In the genomic region with DNA sequence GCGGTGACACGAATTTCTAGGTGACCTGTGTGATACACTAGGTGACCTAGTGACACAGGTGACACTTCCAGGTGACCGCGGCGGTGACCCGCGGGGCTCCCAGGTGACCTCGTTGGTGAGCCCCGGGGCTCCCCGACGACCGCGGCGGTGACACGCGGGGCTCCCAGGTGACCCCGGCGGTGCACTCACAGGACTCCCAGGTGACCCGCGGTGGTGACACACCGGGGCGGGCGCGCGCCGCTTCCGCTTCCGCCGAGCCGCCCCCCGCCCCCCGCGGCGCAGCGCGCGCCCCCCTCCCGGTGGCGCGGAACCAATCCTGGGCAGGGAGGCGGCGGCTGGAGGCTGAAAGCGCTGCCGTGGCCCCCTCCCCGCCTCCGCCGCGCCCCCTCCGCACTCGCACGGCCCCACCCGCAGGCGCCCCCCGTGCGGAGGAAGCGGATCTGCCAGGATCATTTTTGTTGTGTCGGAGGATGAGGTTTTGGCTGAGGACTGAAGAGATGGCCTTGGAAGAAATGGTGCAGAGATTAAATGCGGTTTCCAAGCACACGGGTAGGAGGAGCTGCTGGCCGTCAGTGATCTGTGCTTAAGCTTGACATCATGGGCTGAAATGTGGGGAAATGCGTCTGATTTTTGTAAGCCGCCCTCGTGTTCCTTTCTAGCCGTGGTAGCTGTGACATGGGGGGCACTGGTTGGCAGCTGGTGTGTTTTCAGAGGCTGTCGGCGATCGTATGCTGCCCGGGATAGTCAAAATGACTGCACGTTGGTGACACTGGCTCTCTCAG, we compare ENCODE assay signal across 8 cellular contexts. TPM values are rescaled to one million over a fixed set of nuclear protein-coding genes. Genes with fewer than 3 reads are reported as not detected.
DNase-seq lines count a peak whose midpoint lies in the region; ATAC-seq and TF ChIP-seq lines count a peak whose summit lies in the region.

A gene with protein sequence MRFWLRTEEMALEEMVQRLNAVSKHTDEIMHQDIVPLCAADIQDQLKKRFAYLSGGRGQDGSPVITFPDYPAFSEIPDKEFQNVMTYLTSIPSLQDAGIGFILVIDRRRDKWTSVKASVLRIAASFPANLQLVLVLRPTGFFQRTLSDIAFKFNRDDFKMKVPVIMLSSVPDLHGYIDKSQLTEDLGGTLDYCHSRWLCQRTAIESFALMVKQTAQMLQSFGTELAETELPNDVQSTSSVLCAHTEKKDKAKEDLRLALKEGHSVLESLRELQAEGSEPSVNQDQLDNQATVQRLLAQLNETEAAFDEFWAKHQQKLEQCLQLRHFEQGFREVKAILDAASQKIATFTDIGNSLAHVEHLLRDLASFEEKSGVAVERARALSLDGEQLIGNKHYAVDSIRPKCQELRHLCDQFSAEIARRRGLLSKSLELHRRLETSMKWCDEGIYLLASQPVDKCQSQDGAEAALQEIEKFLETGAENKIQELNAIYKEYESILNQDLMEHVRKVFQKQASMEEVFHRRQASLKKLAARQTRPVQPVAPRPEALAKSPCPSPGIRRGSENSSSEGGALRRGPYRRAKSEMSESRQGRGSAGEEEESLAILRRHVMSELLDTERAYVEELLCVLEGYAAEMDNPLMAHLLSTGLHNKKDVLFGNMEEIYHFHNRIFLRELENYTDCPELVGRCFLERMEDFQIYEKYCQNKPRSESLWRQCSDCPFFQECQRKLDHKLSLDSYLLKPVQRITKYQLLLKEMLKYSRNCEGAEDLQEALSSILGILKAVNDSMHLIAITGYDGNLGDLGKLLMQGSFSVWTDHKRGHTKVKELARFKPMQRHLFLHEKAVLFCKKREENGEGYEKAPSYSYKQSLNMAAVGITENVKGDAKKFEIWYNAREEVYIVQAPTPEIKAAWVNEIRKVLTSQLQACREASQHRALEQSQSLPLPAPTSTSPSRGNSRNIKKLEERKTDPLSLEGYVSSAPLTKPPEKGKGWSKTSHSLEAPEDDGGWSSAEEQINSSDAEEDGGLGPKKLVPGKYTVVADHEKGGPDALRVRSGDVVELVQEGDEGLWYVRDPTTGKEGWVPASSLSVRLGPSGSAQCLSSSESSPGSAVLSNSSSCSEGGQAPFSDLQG (plus strand): TSS at position 305 of the 782 bp plus-strand sequence. CDS start 166 bp downstream, at position 471.

- H3K4me3 ChIP-seq in BLaER1 treated with 17β-estradiol and CSF1 and Interleukin-3, amounts not matched to agents 10 nM and 100 nM: peak within 1 kb of the TSS; percentile 49 to 74 (median 62)
- peak within 1 kb of the TSS; percentile 55 for H3K4me3 ChIP-seq in HUES6 (ENCODE audit: low read depth, low read length)
- peak within 1 kb of the TSS; percentile 69 for H3K4me3 ChIP-seq in iPS-11a (ENCODE audit: low read depth, low read length)
- peak within 1 kb of the TSS; percentile 40 to 47 (median 44) for H3K4me3 ChIP-seq in gastrocnemius medialis

- intact Hi-C loops in gastrocnemius medialis (cut with DNase I; ENCODE audit: low total_unique reads): no loop called here

- H3K36me3 ChIP-seq in BLaER1 treated with 17β-estradiol and CSF1 and Interleukin-3, amounts not matched to agents 10 nM and 100 nM: no peaks in the 10 kb centered on the region
- no peaks in the 10 kb centered on the region for H3K36me3 ChIP-seq in HUES6 (ENCODE audit: control insufficient read depth, insufficient read depth, low read length)
- H3K36me3 ChIP-seq in gastrocnemius medialis: no peaks in the 10 kb centered on the region

- TF ChIP-seq POLR2A in gastrocnemius medialis (IDR thresholded peaks at IDR 0.05): peak in 1 of 2 donors; percentile 29

- H4K20me1 ChIP-seq in BLaER1 treated with 17β-estradiol and CSF1 and Interleukin-3, amounts not matched to agents 10 nM and 100 nM: peaks cover 0 to 35% (median 17%) of the 10 kb centered on the region in 11 experiments; a peak in 16 of 22 replicates

- no peak for TF ChIP-seq CTCF in gastrocnemius medialis (IDR thresholded peaks at IDR 0.05 in 4 of 5, conservative IDR thresholded peaks at IDR 0.05 in 1 of 5)

- peaks cover 9 to 23% (median 18%) of the 10 kb centered on the region in 10 experiments for H3K4me1 ChIP-seq in BLaER1 treated with 17β-estradiol and CSF1 and Interleukin-3, amounts not matched to agents 10 nM and 100 nM
- H3K4me1 ChIP-seq in HUES6 (ENCODE audit: control insufficient read depth, insufficient read depth, low read length) (no peaks in the 10 kb centered on the region; the same call in 1 of the 2 replicates), gastrocnemius medialis (peaks cover 4 to 5% of the 10 kb centered on the region in 2 donors)

- peaks cover 61 to 84% (median 71%) of the 10 kb centered on the region in 11 experiments for H3K27me3 ChIP-seq in BLaER1 treated with 17β-estradiol and CSF1 and Interleukin-3, amounts not matched to agents 10 nM and 100 nM
- peaks cover 46% of the 10 kb centered on the region for H3K27me3 ChIP-seq in HUES6 (ENCODE audit: control insufficient read depth, insufficient read depth, low read length)
- H3K27me3 ChIP-seq in gastrocnemius medialis: peaks cover 38 to 61% (median 41%) of the 10 kb centered on the region in 3 donors

- DNase-seq in SW480 (ENCODE audit: low spot score) (peak; percentile 71), amniotic stem cell (lab: John Stamatoyannopoulos, UW) (peak; percentile 7), gastrocnemius medialis (no peak)

- H3K9me3 ChIP-seq in BLaER1 treated with 17β-estradiol and CSF1 and Interleukin-3, amounts not matched to agents 10 nM and 100 nM (replicated peaks in 1 of 11): peaks cover 6 to 19% (median 14%) of the 10 kb centered on the region in 11 experiments; a peak in 20 of 22 replicates
- H3K9me3 ChIP-seq in HUES6 (ENCODE audit: control insufficient read depth, insufficient read depth, low read depth, low read length) (peaks cover 19% of the 10 kb centered on the region), gastrocnemius medialis (no peaks in the 10 kb centered on the region)

- peak within 1 kb of the TSS; percentile 91 to 100 (median 98) for H3K4me2 ChIP-seq in BLaER1 treated with 17β-estradiol and CSF1 and Interleukin-3, amounts not matched to agents 10 nM and 100 nM

- in situ Hi-C loops in gastrocnemius medialis (cut with MboI; ENCODE audit: low sequenced_read_pairs in 4 of 4): no loop called here

- no peak within 1 kb of the TSS for H3K27ac ChIP-seq in BLaER1 treated with 17β-estradiol and CSF1 and Interleukin-3, amounts not matched to agents 10 nM and 100 nM
- no peak within 1 kb of the TSS for H3K27ac ChIP-seq in HUES6 (ENCODE audit: low read depth, low read length)
- peak within 1 kb of the TSS in 3 of 4 donors; percentile 64 to 76 (median 70) for H3K27ac ChIP-seq in gastrocnemius medialis

- ATAC-seq in gastrocnemius medialis (peak; percentile 37 to 54), GM18873 (IDR thresholded peaks at IDR 0.05; ENCODE audit: low FRiP score, unreplicated experiment) (no peak), HG03159 (IDR thresholded peaks at IDR 0.05; ENCODE audit: unreplicated experiment) (no peak)

- peak within 1 kb of the TSS in 7 of 11 experiments; percentile 18 to 56 (median 29); a peak in 9 of 22 replicates for H3K9ac ChIP-seq in BLaER1 treated with 17β-estradiol and CSF1 and Interleukin-3, amounts not matched to agents 10 nM and 100 nM
- peak within 1 kb of the TSS; percentile 61 for H3K9ac ChIP-seq in HUES6 (ENCODE audit: low read length)

RNA-seq across cellular contexts. Expression of the gene that starts here (rescaled TPM):
- total RNA-seq in gastrocnemius medialis: 10 to 100 TPM; 16.1 to 21.2 (median 19.4) TPM

Comparison
In these comparisons a context has a peak if more than half of its experiments do, and no peak if none do; other contexts are left out.
1. H3K27ac ChIP-seq: peak in gastrocnemius medialis (3 of 4); none in BLaER1 treated with 17β-estradiol and CSF1 and Interleukin-3, amounts not matched to agents 10 nM and 100 nM (0 of 11) and HUES6 (single experiment).
2. DNase-seq: peak in SW480 (single experiment) and amniotic stem cell (single experiment); none in gastrocnemius medialis (0 of 2).
3. ATAC-seq: peak in gastrocnemius medialis (2 of 2); none in GM18873 (single experiment) and HG03159 (single experiment).
4. Peak in every context shown above with its lines, with median percentiles within 50 percentile points of each other: H3K4me3 ChIP-seq.